ENCODE assay signal across 8 cellular contexts in the genomic region with DNA sequence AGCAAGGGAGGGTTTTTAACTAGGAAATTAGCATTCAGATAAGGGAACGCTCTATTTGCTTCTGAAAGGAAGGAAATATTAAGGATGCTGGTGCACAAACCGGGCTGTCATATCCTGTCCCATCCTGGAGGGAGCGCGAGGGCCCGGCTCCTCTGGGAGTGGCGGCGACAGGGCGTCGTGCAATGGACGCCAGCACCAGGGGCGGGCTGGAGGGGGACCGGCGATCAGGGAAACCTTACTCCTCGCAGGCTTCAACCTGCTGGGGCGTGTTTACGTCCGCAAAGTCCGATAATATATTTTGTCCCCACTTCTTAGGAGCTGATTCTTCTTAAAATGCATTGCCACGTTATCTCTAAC.
DNase-seq lines count a peak whose midpoint lies in the region; ATAC-seq, FAIRE-seq and TF ChIP-seq lines count a peak whose summit lies in the region.
"Had no signal": no experiment of that assay in that cellular context is flagged by ENCODE, and none has a peak within 500 bp of the region (broad histone marks: within the 10 kb centered on the region; RNA-seq: fewer than 3 reads in every experiment).

No MANE protein-coding gene starts in this region.

- no peak for TF ChIP-seq POLR2A in GM12892 (IDR thresholded peaks at IDR 0.05; ENCODE audit: low read depth, low read length)

- ATAC-seq in WTC11 (peak; percentile 93), HG02840 (IDR thresholded peaks at IDR 0.05; ENCODE audit: low FRiP score, unreplicated experiment) (no peak), GM18868 (IDR thresholded peaks at IDR 0.05; ENCODE audit: unreplicated experiment) (no peak)

- H3K27me3 Mint-ChIP-seq in WTC11 (ENCODE audit: low read depth) (peaks cover 97% of the 10 kb centered on the region), glutamatergic neuron (ENCODE audit: unreplicated experiment) (peaks cover 12% of the 10 kb centered on the region)

- POLR2A ChIA-PET in WTC11 (lab: Charles Lee) = no interaction called here

- CTCF ChIA-PET in WTC11 (lab: Charles Lee) = interaction anchor here (0.6 to 1.0 kb wide), 2 partner anchors 13 to 546 kb away, joined by 3 read pairs; no protein-coding TSS in a partner anchor

- peak; percentile 70 for FAIRE-seq in GM12892 (lab: Jason Lieb, UNC)
- FAIRE-seq: islet of Langerhans had no signal

- H3K9me3 Mint-ChIP-seq in WTC11 (no peaks in the 10 kb centered on the region; the same call in 1 of the 2 replicates), glutamatergic neuron (ENCODE audit: unreplicated experiment) (peaks cover 5% of the 10 kb centered on the region)

- H3K27ac Mint-ChIP-seq in WTC11 = no peak overlapping the region
- no peak overlapping the region for H3K27ac Mint-ChIP-seq in glutamatergic neuron (ENCODE audit: unreplicated experiment)

- TF ChIP-seq CTCF in WTC11 (IDR thresholded peaks at IDR 0.05) (no peak), glutamatergic neuron (IDR thresholded peaks at IDR 0.05; ENCODE audit: partially characterized antibody, unreplicated experiment) (no peak)

- H3K4me3 Mint-ChIP-seq in WTC11 (peak overlapping the region; percentile 63), glutamatergic neuron (ENCODE audit: unreplicated experiment) (peak overlapping the region; percentile 89)

- H3K4me1 Mint-ChIP-seq in WTC11 (peaks cover 13% of the 10 kb centered on the region), glutamatergic neuron (ENCODE audit: low read depth, unreplicated experiment) (peaks cover 9% of the 10 kb centered on the region)

- no peaks in the 10 kb centered on the region; the same call in 1 of the 2 replicates for H3K36me3 Mint-ChIP-seq in WTC11
- no peaks in the 10 kb centered on the region for H3K36me3 Mint-ChIP-seq in glutamatergic neuron (ENCODE audit: unreplicated experiment)

- DNase-seq in GM12892 (ENCODE audit: insufficient read length) = no peak
- peak; percentile 75 for DNase-seq in WTC11 (ENCODE audit: low spot score)
- peak; percentile 62 for DNase-seq in glutamatergic neuron
- DNase-seq in retina = peak; percentile 66
- DNase-seq in NCI-H1048 (lab: John Stamatoyannopoulos, UW) = no peak

TF ChIP-seq in WTC11, 78 proteins besides CTCF, POLR2A, EP300 and RAD21:
- TF ChIP-seq, protein P1, sequence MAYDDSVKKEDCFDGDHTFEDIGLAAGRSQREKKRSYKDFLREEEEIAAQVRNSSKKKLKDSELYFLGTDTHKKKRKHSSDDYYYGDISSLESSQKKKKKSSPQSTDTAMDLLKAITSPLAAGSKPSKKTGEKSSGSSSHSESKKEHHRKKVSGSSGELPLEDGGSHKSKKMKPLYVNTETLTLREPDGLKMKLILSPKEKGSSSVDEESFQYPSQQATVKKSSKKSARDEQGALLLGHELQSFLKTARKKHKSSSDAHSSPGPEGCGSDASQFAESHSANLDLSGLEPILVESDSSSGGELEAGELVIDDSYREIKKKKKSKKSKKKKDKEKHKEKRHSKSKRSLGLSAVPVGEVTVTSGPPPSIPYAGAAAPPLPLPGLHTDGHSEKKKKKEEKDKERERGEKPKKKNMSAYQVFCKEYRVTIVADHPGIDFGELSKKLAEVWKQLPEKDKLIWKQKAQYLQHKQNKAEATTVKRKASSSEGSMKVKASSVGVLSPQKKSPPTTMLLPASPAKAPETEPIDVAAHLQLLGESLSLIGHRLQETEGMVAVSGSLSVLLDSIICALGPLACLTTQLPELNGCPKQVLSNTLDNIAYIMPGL (CRISPR knock-in tag; IDR thresholded peaks at IDR 0.05) = 0 out of 2 replicates have a peak, but pooled peaks have one; percentile 34
- no peak for TF ChIP-seq TEAD4 (CRISPR knock-in tag; IDR thresholded peaks at IDR 0.05)

Comparison
In these comparisons a context has a peak if more than half of its experiments do, and no peak if none do; other contexts are left out.
1. DNase-seq: peak in WTC11 (single experiment), glutamatergic neuron (single experiment) and retina (single experiment); none in GM12892 (single experiment) and NCI-H1048 (single experiment).